In the genomic region with DNA sequence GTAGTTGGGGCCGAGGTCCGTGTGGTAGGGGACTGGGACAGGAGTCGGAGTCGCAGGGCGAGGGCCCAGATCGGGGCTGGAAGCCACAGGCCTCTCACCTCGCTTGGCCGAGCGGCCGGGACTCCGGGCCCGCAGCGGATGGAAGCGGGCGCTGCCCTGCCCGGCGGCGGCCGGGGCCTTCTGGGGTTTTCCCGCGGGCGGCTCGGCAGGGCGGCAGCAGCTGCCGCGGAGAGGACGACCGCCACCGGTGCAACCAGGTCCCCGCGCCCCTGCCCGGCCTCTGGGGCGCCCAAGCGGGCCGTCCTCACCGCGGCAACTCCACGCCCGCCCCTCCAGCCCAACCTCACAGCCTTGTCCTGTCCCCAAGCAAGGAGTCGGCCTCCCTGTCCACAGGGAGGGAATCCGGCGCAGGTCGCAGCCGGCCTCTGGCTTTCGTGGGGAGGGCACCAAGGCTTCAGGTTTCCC, we compare ENCODE assay signal across 18 cellular contexts. TPM values are rescaled to one million over a fixed set of nuclear protein-coding genes. Genes with fewer than 3 reads are reported as not detected.
DNase-seq lines count a peak whose midpoint lies in the region; ATAC-seq and TF ChIP-seq lines count a peak whose summit lies in the region.
"Had no signal": no experiment of that assay in that cellular context is flagged by ENCODE, and none has a peak within 500 bp of the region (broad histone marks: within the 10 kb centered on the region; RNA-seq: fewer than 3 reads in every experiment).

No MANE protein-coding gene starts in this region.

- H4K12ac ChIP-seq in trophoblast cell (ENCODE audit: low read depth, low read length) = no peak overlapping the region

- H3K4me2 ChIP-seq in IMR-90 (ENCODE audit: low read depth, low read length) (no peak overlapping the region), fibroblast of lung (ENCODE audit: extremely low read depth, insufficient read depth, low read length) (no peak overlapping the region), trophoblast cell (ENCODE audit: low read length) (no peak overlapping the region)
- H3K4me2 ChIP-seq: BLaER1, hepatocyte had no signal

- no peak overlapping the region for H2BK20ac ChIP-seq in IMR-90 (ENCODE audit: low read depth, low read length)

- H3K18ac ChIP-seq in IMR-90 (ENCODE audit: low read depth, low read length) (no peak overlapping the region), trophoblast cell (ENCODE audit: low read length) (peak overlapping the region; percentile 21)

- no peaks in the 10 kb centered on the region for H3K79me1 ChIP-seq in IMR-90 (ENCODE audit: low read depth in 1 of 2, low read length in 2 of 2)
- H3K79me1 ChIP-seq in trophoblast cell (ENCODE audit: low read length) = peaks cover 4% of the 10 kb centered on the region

- dilution Hi-C loops in IMR-90 (cut with HindIII; ENCODE audit: low sequenced_read_pairs, unreplicated experiment) = no loop called here

- peak overlapping the region; percentile 72 for H2BK12ac ChIP-seq in trophoblast cell (ENCODE audit: low read length)

- H2BK5ac ChIP-seq in IMR-90 (ENCODE audit: low read depth, low read length, poor library complexity, severe bottlenecking) = no peak overlapping the region
- peak overlapping the region; percentile 9 for H2BK5ac ChIP-seq in trophoblast cell (ENCODE audit: low read depth, low read length, poor library complexity)

- H2AK5ac ChIP-seq in IMR-90 (ENCODE audit: low read depth, low read length) (no peak overlapping the region), trophoblast cell (ENCODE audit: low read length) (peak overlapping the region; percentile 43)

- TF ChIP-seq RAD21 in IMR-90 (IDR thresholded peaks at IDR 0.05; ENCODE audit: low read length) = no peak

- 52% methylated on average over 8 of the region's 45 CpGs; no CpG with 5 or more reads in 1 of the 2 experiments for WGBS in IMR-90 (ENCODE audit: extremely low coverage in 2 of 2, insufficient read length in 1 of 2), 2 experiments
- WGBS in trophoblast cell (ENCODE audit: extremely low coverage, insufficient coverage, insufficient read length) = no CpG with 5 or more reads among the region's 45 CpGs

- in situ Hi-C loops in IMR-90 (cut with MboI; ENCODE audit: low sequenced_read_pairs) = no loop called here

- H4K20me1 ChIP-seq in IMR-90 (ENCODE audit: insufficient read depth, low read length) = no peaks in the 10 kb centered on the region
- H4K20me1 ChIP-seq in fibroblast of lung (ENCODE audit: control insufficient read depth, extremely low read depth, insufficient read depth, low read length) = no peaks in the 10 kb centered on the region
- H4K20me1 ChIP-seq: BLaER1 had no signal

- no peak overlapping the region for H2BK15ac ChIP-seq in IMR-90 (ENCODE audit: low read depth, low read length)

- H3K79me2 ChIP-seq in fibroblast of lung (ENCODE audit: control insufficient read depth, insufficient read depth, low read length) (no peaks in the 10 kb centered on the region), trophoblast cell (ENCODE audit: control insufficient read depth, insufficient read depth, low read length, poor library complexity) (no peaks in the 10 kb centered on the region)
- H3K79me2 ChIP-seq: hepatocyte had no signal

- peak overlapping the region; percentile 70 for H2AFZ ChIP-seq in IMR-90 (replicated peaks; ENCODE audit: low read length, poor library complexity)
- H2AFZ ChIP-seq in fibroblast of lung (ENCODE audit: low read length) = peak overlapping the region; percentile 13
- H2AFZ ChIP-seq in trophoblast cell (ENCODE audit: insufficient read depth, low read length, poor library complexity) = no peak overlapping the region
- H2AFZ ChIP-seq: hepatocyte had no signal

- H3K23ac ChIP-seq in IMR-90 (ENCODE audit: low read depth, low read length) = no peak overlapping the region
- H3K23ac ChIP-seq in trophoblast cell (ENCODE audit: low read length) = no peak overlapping the region

- no peak for TF ChIP-seq CTCF in IMR-90 (conservative IDR thresholded peaks at IDR 0.05; ENCODE audit: low read depth, low read length)
- no peak for TF ChIP-seq CTCF in fibroblast of lung (conservative IDR thresholded peaks at IDR 0.05 in 1 of 2, IDR thresholded peaks at IDR 0.05 in 1 of 2; ENCODE audit: low read depth in 1 of 2, low read length in 2 of 2)

- H3K4ac ChIP-seq in IMR-90 (ENCODE audit: low read depth, low read length) (no peak overlapping the region), trophoblast cell (ENCODE audit: low read depth, low read length) (no peak overlapping the region)

- TF ChIP-seq POLR2A in IMR-90 (IDR thresholded peaks at IDR 0.05; ENCODE audit: low read depth, low read length) = no peak

- H3K9me1 ChIP-seq in IMR-90 (ENCODE audit: insufficient read depth, low read length) = no peaks in the 10 kb centered on the region

- H3K4me1 ChIP-seq in IMR-90 (ENCODE audit: control insufficient read depth, insufficient read depth, low read length) (peaks cover 8% of the 10 kb centered on the region), fibroblast of lung (ENCODE audit: control insufficient read depth, extremely low read depth, insufficient read depth, low read length) (peaks cover 3% of the 10 kb centered on the region), trophoblast cell (ENCODE audit: control insufficient read depth in 1 of 2, insufficient read depth in 2 of 2, low read length in 2 of 2) (peaks cover 1 to 3% of the 10 kb centered on the region in 2 experiments)

- H3K9me3 ChIP-seq in IMR-90 (ENCODE audit: control insufficient read depth, insufficient read depth, low read length) = no peaks in the 10 kb centered on the region
- H3K9me3 ChIP-seq in fibroblast of lung (ENCODE audit: control insufficient read depth, insufficient read depth, low read depth, low read length) = no peaks in the 10 kb centered on the region
- peaks cover 2% of the 10 kb centered on the region for H3K9me3 ChIP-seq in trophoblast cell (ENCODE audit: insufficient read depth, low read depth, low read length)
- H3K9me3 ChIP-seq: neutrophil, upper lobe of left lung had no signal

- H3K9ac ChIP-seq in IMR-90 (ENCODE audit: low read depth, low read length) = no peak overlapping the region
- H3K9ac ChIP-seq in fibroblast of lung (ENCODE audit: insufficient read depth, low read length) = no peak overlapping the region
- no peak overlapping the region for H3K9ac ChIP-seq in trophoblast cell (ENCODE audit: low read length)
- H3K9ac ChIP-seq: BLaER1 had no signal

- BruUV-seq in IMR-90 (replicated peaks; lab: Mats Ljungman, UMichigan) = no TSS peak

- CTCF ChIA-PET in IMR-90 (lab: Yijun Ruan, JAX) = no interaction called here

- H4K5ac ChIP-seq in IMR-90 (ENCODE audit: low read depth, low read length) = no peak overlapping the region

- POLR2A ChIA-PET in IMR-90 (lab: Charles Lee; ENCODE audit: unreplicated experiment) = no interaction called here

- H4K91ac ChIP-seq in IMR-90 (ENCODE audit: insufficient read depth, low read depth, low read length) (no peak overlapping the region), trophoblast cell (ENCODE audit: low read depth, low read length) (peak overlapping the region; percentile 35)

- H3K4me3 ChIP-seq in IMR-90 (ENCODE audit: insufficient read depth, low read depth, low read length) = no peak overlapping the region
- no peak overlapping the region for H3K4me3 ChIP-seq in fibroblast of lung (replicated peaks in 1 of 4; ENCODE audit: control extremely low read depth in 1 of 4, insufficient read depth in 1 of 4, low read depth in 3 of 4, low read length in 4 of 4)
- H3K4me3 ChIP-seq in trophoblast cell (ENCODE audit: low read depth, low read length) = no peak overlapping the region
- H3K4me3 ChIP-seq: BLaER1, hepatocyte, lung, SK-N-MC had no signal

- H3K56ac ChIP-seq in IMR-90 (ENCODE audit: extremely low read depth, insufficient read depth, low read length) = no peak overlapping the region

- no peak overlapping the region for H2AK9ac ChIP-seq in IMR-90 (replicated peaks; ENCODE audit: low read depth, low read length, poor library complexity)

- no peaks in the 10 kb centered on the region for H3K36me3 ChIP-seq in IMR-90 (ENCODE audit: control insufficient read depth, insufficient read depth, low read length)
- H3K36me3 ChIP-seq in fibroblast of lung (ENCODE audit: control insufficient read depth, insufficient read depth, low read length) = no peaks in the 10 kb centered on the region
- peaks cover 0 to 2% of the 10 kb centered on the region in 2 experiments for H3K36me3 ChIP-seq in trophoblast cell (ENCODE audit: control insufficient read depth in 1 of 2, insufficient read depth in 2 of 2, low read length in 2 of 2)
- H3K36me3 ChIP-seq: BLaER1, neutrophil, upper lobe of left lung had no signal

- peak; percentile 47 for DNase-seq in D341Med (ENCODE audit: low spot score)
- no peak for DNase-seq in IMR-90
- DNase-seq in fibroblast of lung (ENCODE audit: low read depth in 2 of 2) = no peak
- peak; percentile 74 to 84 for DNase-seq in trophoblast cell
- DNase-seq in NOMO-1 treated with dmso at 0.1 percent for 144 hours (lab: John Stamatoyannopoulos, UW; ENCODE audit: unreplicated experiment) = no peak
- no peak for DNase-seq in ecto neural progenitor cell (ENCODE audit: low spot score)
- DNase-seq in stimulated activated CD8-positive, alpha-beta memory T cell treated with anti-CD3 and anti-CD28 coated beads, Interleukin-4, amount 100 ng/mL, for 48 hours = no peak
- DNase-seq: NCI-H1105, NCI-H2171 treated with DMSO at 0.1 percent for 48 hours had no signal

- H2BK120ac ChIP-seq in IMR-90 (ENCODE audit: low read depth, low read length) (no peak overlapping the region), trophoblast cell (ENCODE audit: insufficient read depth, low read length, poor library complexity) (peak overlapping the region; percentile 62)

- intact Hi-C loops in IMR-90 (cut with micrococcal nuclease) = no loop called here

- no peak overlapping the region for H4K8ac ChIP-seq in IMR-90 (ENCODE audit: low read depth in 2 of 2, low read length in 2 of 2)
- no peak overlapping the region for H4K8ac ChIP-seq in trophoblast cell (ENCODE audit: low read depth, low read length)

- H3K14ac ChIP-seq in IMR-90 (replicated peaks; ENCODE audit: low read depth, low read length) (no peak overlapping the region), trophoblast cell (ENCODE audit: low read length) (peak overlapping the region; percentile 48)

- H3K27ac ChIP-seq in IMR-90 (ENCODE audit: insufficient read depth, low read length) (no peak overlapping the region), fibroblast of lung (ENCODE audit: insufficient read depth, low read length) (no peak overlapping the region), trophoblast cell (ENCODE audit: low read depth, low read length) (no peak overlapping the region)
- H3K27ac ChIP-seq: BLaER1, epithelial cell of prostate, hepatocyte, neutrophil, SK-N-MC, upper lobe of left lung had no signal

- no peak for ATAC-seq in IMR-90 (ENCODE audit: low read depth)
- ATAC-seq in HG02623 (IDR thresholded peaks at IDR 0.05; ENCODE audit: unreplicated experiment) = no peak
- ATAC-seq: activated naive CD4-positive, alpha-beta T cell treated with anti-CD3 and anti-CD28 coated beads, Interleukin-2, amount 50 U/mL, for 72 hours had no signal

- no peaks in the 10 kb centered on the region for H3K27me3 ChIP-seq in IMR-90 (ENCODE audit: control insufficient read depth, insufficient read depth, low read length)
- H3K27me3 ChIP-seq in fibroblast of lung (ENCODE audit: control insufficient read depth, insufficient read depth, low read length) = no peaks in the 10 kb centered on the region
- no peaks in the 10 kb centered on the region for H3K27me3 ChIP-seq in trophoblast cell (ENCODE audit: insufficient read depth, low read length)
- H3K27me3 ChIP-seq: BLaER1, hepatocyte had no signal

RNA-seq across cellular contexts. Expression of a gene that starts 15.6 kb away (rescaled TPM):
- total RNA-seq in IMR-90 (2012; rRNA removed) = 29.9 and 53.3 TPM in 2 replicates
- 24.4 and 32.4 TPM in 2 replicates for polyA plus RNA-seq in IMR-90 (2012; rRNA removed)
- 2.2 and 4.9 TPM in 2 replicates for polyA plus RNA-seq in IMR-90 (2012; cell fraction: cytosol; rRNA removed)
- polyA plus RNA-seq in IMR-90 (2012; cell fraction: nucleus; rRNA removed; ENCODE audit: low replicate concordance) = 5.3 and 43.5 TPM in 2 replicates
- total RNA-seq in fibroblast of lung = 23.3 and 24.4 TPM in 2 replicates
- 33.5 and 38.8 TPM in 2 replicates for polyA plus RNA-seq in fibroblast of lung
- 59.5 and 65.0 TPM in 2 replicates for polyA plus RNA-seq in fibroblast of lung (2012)
- 1.1 and 3.1 TPM in 2 replicates for polyA minus RNA-seq in fibroblast of lung (ENCODE audit: low replicate concordance)
- 69.3 and 75.2 TPM in 2 replicates for polyA plus RNA-seq in trophoblast cell (2013)

RNA-seq across cellular contexts. Expression of a gene that starts 19.7 kb away (rescaled TPM):
- total RNA-seq in IMR-90 (2012; rRNA removed) = 12.2 and 18.6 TPM in 2 replicates
- polyA plus RNA-seq in IMR-90 (2012; rRNA removed) = 9.9 and 12.3 TPM in 2 replicates
- 1.4 and 1.9 TPM in 2 replicates for polyA plus RNA-seq in IMR-90 (2012; cell fraction: cytosol; rRNA removed)
- polyA plus RNA-seq in IMR-90 (2012; cell fraction: nucleus; rRNA removed; ENCODE audit: low replicate concordance) = 1.4 and 13.4 TPM in 2 replicates
- total RNA-seq in fibroblast of lung = 18.7 and 26.1 TPM in 2 replicates
- 26.4 and 30.3 TPM in 2 replicates for polyA plus RNA-seq in fibroblast of lung
- 15.8 and 18.8 TPM in 2 replicates for polyA plus RNA-seq in fibroblast of lung (2012)
- 1.1 and 1.5 TPM in 2 replicates for polyA minus RNA-seq in fibroblast of lung (ENCODE audit: low replicate concordance)
- polyA plus RNA-seq in trophoblast cell (2013) = 51.0 and 52.4 TPM in 2 replicates

RNA-seq across cellular contexts. Expression of a gene that starts 58.1 kb away (rescaled TPM):
- total RNA-seq in IMR-90 (2012; rRNA removed) = 123 and 141 TPM in 2 replicates
- polyA plus RNA-seq in IMR-90 (2012; rRNA removed) = 95.3 and 115 TPM in 2 replicates
- 87.6 and 167 TPM in 2 replicates for polyA plus RNA-seq in IMR-90 (2012; cell fraction: cytosol; rRNA removed)
- polyA plus RNA-seq in IMR-90 (2012; cell fraction: nucleus; rRNA removed; ENCODE audit: low replicate concordance) = 24.9 and 50.0 TPM in 2 replicates
- total RNA-seq in fibroblast of lung = 96.3 and 97.9 TPM in 2 replicates
- 98.7 and 108 TPM in 2 replicates for polyA plus RNA-seq in fibroblast of lung
- polyA plus RNA-seq in fibroblast of lung (2012) = 105 and 128 TPM in 2 replicates
- 16.2 and 17.9 TPM in 2 replicates for polyA minus RNA-seq in fibroblast of lung (ENCODE audit: low replicate concordance)
- polyA plus RNA-seq in trophoblast cell (2013) = 37.9 and 38.7 TPM in 2 replicates

Comparison
In these comparisons a context has a peak if more than half of its experiments do, and no peak if none do; other contexts are left out.
1. DNase-seq: peak in D341Med (single experiment) and trophoblast cell (2 of 2); none in IMR-90 (single experiment), fibroblast of lung (0 of 2), NOMO-1 treated with dmso at 0.1 percent for 144 hours (single experiment), ecto neural progenitor cell (single experiment) and stimulated activated CD8-positive, alpha-beta memory T cell treated with anti-CD3 and anti-CD28 coated beads, Interleukin-4, amount 100 ng/mL, for 48 hours (single experiment).